Comparison of ENCODE assay signal across 37 cellular contexts in the genomic region with DNA sequence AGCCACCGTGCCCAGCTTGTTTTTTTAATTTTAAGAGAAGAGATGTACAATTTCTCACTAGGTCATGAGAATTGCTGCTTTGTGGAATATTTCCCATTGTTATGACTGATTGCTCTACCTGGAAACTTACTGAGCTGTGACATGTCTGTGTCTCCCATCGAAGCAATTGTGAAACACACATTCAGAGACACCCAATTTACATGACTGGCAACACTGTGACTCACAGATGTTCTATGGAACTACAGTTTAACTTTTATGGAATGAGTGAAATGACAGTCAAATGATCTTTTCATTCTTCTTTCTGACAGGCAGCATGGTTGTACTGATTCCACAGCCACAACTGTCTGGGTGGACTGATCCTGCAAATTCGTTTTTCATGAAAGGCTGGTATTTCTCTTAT. TPM values are rescaled to one million over a fixed set of nuclear protein-coding genes. Genes with fewer than 3 reads are reported as not detected.
"Had no signal": no experiment of that assay in that cellular context is flagged by ENCODE, and none has a peak within 500 bp of the region (broad histone marks: within the 10 kb centered on the region; RNA-seq: fewer than 3 reads in every experiment).

No MANE protein-coding gene starts in this region.

- H3K27ac Mint-ChIP-seq: activated naive CD4-positive, alpha-beta T cell treated with anti-CD3 and anti-CD28 coated beads for 36 hours; activated naive CD8-positive, alpha-beta T cell treated with anti-CD3 and anti-CD28 coated beads for 36 hours; activated T-helper 1 cell treated with anti-CD3 and anti-CD28 coated beads, Interleukin-12 subunit alpha, Interleukin-12 subunit beta, Interleukin-2, Interleukin-4 antibody, amounts not matched to agents 30 ng/mL and 10 ng/mL and 1 ng/mL, durations not matched to agents 14 hours and 24 hours and 36 hours; T-helper 17 cell had no signal

- H3K4me3 Mint-ChIP-seq: activated naive CD4-positive, alpha-beta T cell treated with anti-CD3 and anti-CD28 coated beads for 36 hours; activated naive CD8-positive, alpha-beta T cell treated with anti-CD3 and anti-CD28 coated beads for 36 hours; activated T-helper 1 cell treated with anti-CD3 and anti-CD28 coated beads, Interleukin-12 subunit alpha, Interleukin-12 subunit beta, Interleukin-2, Interleukin-4 antibody, amounts not matched to agents 30 ng/mL and 10 ng/mL and 1 ng/mL, durations not matched to agents 14 hours and 24 hours and 36 hours; nephron; T-helper 17 cell had no signal

- H3K27me3 ChIP-seq: adrenal gland, brain microvascular endothelial cell, left lung, neutrophil, suprapubic skin, upper lobe of right lung had no signal

- H3K4me1 ChIP-seq: adrenal gland, left lung, lower lobe of right lung, tibial artery, upper lobe of right lung had no signal

- ATAC-seq: activated CD4-positive, CD25-positive, alpha-beta regulatory T cell treated with anti-CD3 and anti-CD28 coated beads, Interleukin-2, amount 50 U/mL, for 24 hours; left lung; lower lobe of right lung; mucosa of descending colon; sciatic nerve; T-helper 17 cell; upper lobe of right lung had no signal

- DNase-seq: activated CD4-positive, alpha-beta T cell treated with anti-CD3 and anti-CD28 coated beads for 48 hours; activated CD4-positive, alpha-beta T cell treated with anti-CD3 and anti-CD28 coated beads, Interleukin-2, amount 50 U/mL, for 48 hours; activated CD8-positive, alpha-beta memory T cell treated with anti-CD3 and anti-CD28 coated beads, Interleukin-2, amount 50 U/mL, for 4 hours; activated effector memory CD4-positive, alpha-beta T cell treated with anti-CD3 and anti-CD28 coated beads, Interleukin-2, amount 50 U/mL, for 16 hours; activated naive CD4-positive, alpha-beta T cell treated with anti-CD3 and anti-CD28 coated beads for 36 hours; activated naive CD8-positive, alpha-beta T cell treated with anti-CD3 and anti-CD28 coated beads for 36 hours; activated T-cell treated with anti-CD3 and anti-CD28 coated beads, Interleukin-2, amount 50 U/mL, for 1 hour; adrenal gland; brain microvascular endothelial cell; central memory CD4-positive, alpha-beta T cell; hippocampal formation; kidney; left lung; lower lobe of right lung; mucosa of descending colon; retina; small intestine; stimulated activated naive CD4-positive, alpha-beta T cell; T-helper 17 cell; T1000; tibial artery; upper lobe of right lung had no signal

- H3K36me3 Mint-ChIP-seq: activated naive CD8-positive, alpha-beta T cell treated with anti-CD3 and anti-CD28 coated beads for 36 hours had no signal

- H3K27ac ChIP-seq: adrenal gland, brain microvascular endothelial cell, left lung, lower lobe of right lung, neutrophil, suprapubic skin, tibial artery, upper lobe of right lung had no signal

- H3K4me3 ChIP-seq: adrenal gland, left lung, lower lobe of right lung, mucosa of descending colon, suprapubic skin, tibial artery, upper lobe of right lung had no signal

- H3K9me3 Mint-ChIP-seq: activated naive CD4-positive, alpha-beta T cell treated with anti-CD3 and anti-CD28 coated beads for 36 hours; activated naive CD8-positive, alpha-beta T cell treated with anti-CD3 and anti-CD28 coated beads for 36 hours; activated T-helper 1 cell treated with anti-CD3 and anti-CD28 coated beads, Interleukin-12 subunit alpha, Interleukin-12 subunit beta, Interleukin-2, Interleukin-4 antibody, amounts not matched to agents 30 ng/mL and 10 ng/mL and 1 ng/mL, durations not matched to agents 14 hours and 24 hours and 36 hours; nephron had no signal

- H3K9me3 ChIP-seq: adrenal gland, left lung, lower lobe of right lung, mucosa of descending colon, neutrophil, suprapubic skin, tibial artery, upper lobe of right lung had no signal

- H3K36me3 ChIP-seq: adrenal gland, brain microvascular endothelial cell, left lung, lower lobe of right lung, neutrophil, suprapubic skin, tibial artery, upper lobe of right lung, WERI-Rb-1 had no signal

- H3K4me1 Mint-ChIP-seq: activated naive CD8-positive, alpha-beta T cell treated with anti-CD3 and anti-CD28 coated beads for 36 hours had no signal

RNA-seq across cellular contexts. Expression of gene ELF5, which starts 32.3 kb away (rescaled TPM):
- total RNA-seq: activated CD8-positive, alpha-beta memory T cell treated with anti-CD3 and anti-CD28 coated beads for 36 hours; activated naive CD4-positive, alpha-beta T cell treated with anti-CD3 and anti-CD28 coated beads for 36 hours; activated naive CD8-positive, alpha-beta T cell treated with anti-CD3 and anti-CD28 coated beads for 36 hours; activated T-helper 1 cell treated with anti-CD3 and anti-CD28 coated beads, Interleukin-12 subunit alpha, Interleukin-12 subunit beta, Interleukin-2, Interleukin-4 antibody, amounts not matched to agents 30 ng/mL and 10 ng/mL and 1 ng/mL, durations not matched to agents 14 hours and 24 hours and 36 hours; adrenal gland; astrocyte; epithelial cell of proximal tubule; fibroblast of lung; mesenteric fat pad; mucosa of descending colon; myocyte; osteocyte; posterior vena cava; sciatic nerve; T-helper 17 cell had no signal
- polyA plus RNA-seq: fibroblast of lung, small intestine had no signal
